In genomic region chr12:12465522-12465921, GRCh38 we compare ENCODE assay signal across 19 cellular contexts.
A peak's percentile ranks its signal among the peaks of the same experiment; 100 is the strongest.
DNase-seq lines count a peak whose midpoint lies in the region; ATAC-seq and TF ChIP-seq lines count a peak whose summit lies in the region.
"Had no signal": no experiment of that assay in that cellular context is flagged by ENCODE, and none has a peak within 500 bp of the region (broad histone marks: within the 10 kb centered on the region; RNA-seq: fewer than 3 reads in every experiment).

No MANE protein-coding gene starts in this region.

- CTCF ChIA-PET in SK-N-SH (lab: Yijun Ruan, JAX): interaction anchor here (0.7 to 1.1 kb wide), 2 partner anchors 10 to 15 kb away, joined by 3 to 5 read pairs; no protein-coding TSS in a partner anchor

- POLR2A ChIA-PET in SK-N-SH (lab: Yijun Ruan, JAX): interaction anchor here (0.9 kb wide), 1 partner anchor 11 kb away, joined by 3 read pairs; no protein-coding TSS in a partner anchor

- ATAC-seq in stimulated activated naive CD8-positive, alpha-beta T cell treated with anti-CD3 and anti-CD28 coated beads, Interleukin-15, amount 100 ng/mL, for 72 hours: no peak
- ATAC-seq in GM18505 (IDR thresholded peaks at IDR 0.05; ENCODE audit: unreplicated experiment): no peak
- no peak for ATAC-seq in heart right ventricle

- peaks cover 0 to 8% of the 10 kb centered on the region in 2 donors for H3K9me3 Mint-ChIP-seq in stimulated activated naive CD8-positive, alpha-beta T cell treated with anti-CD3 and anti-CD28 coated beads, Interleukin-15, amount 100 ng/mL, for 72 hours

- H3K9me3 ChIP-seq in SK-N-SH (no peaks in the 10 kb centered on the region), heart right ventricle (no peaks in the 10 kb centered on the region)
- H3K9me3 ChIP-seq in effector memory CD4-positive, alpha-beta T cell (ENCODE audit: control insufficient read depth, low read length): no peaks in the 10 kb centered on the region
- H3K9me3 ChIP-seq: HAP-1, left ventricle myocardium inferior had no signal

- H3K27ac ChIP-seq in SK-N-SH (ENCODE audit: low read depth in 2 of 2, low read length in 1 of 2): no peak overlapping the region; a peak in 1 of 4 replicates
- H3K27ac ChIP-seq in effector memory CD4-positive, alpha-beta T cell (ENCODE audit: insufficient read depth, low read length, poor library complexity, severe bottlenecking): peak overlapping the region; percentile 86
- H3K27ac ChIP-seq in heart right ventricle: peak overlapping the region in 1 of 10 donors; percentile 73
- H3K27ac ChIP-seq: BLaER1 treated with 17β-estradiol and CSF1 and Interleukin-3, amounts not matched to agents 10 nM and 100 nM; left ventricle myocardium inferior had no signal

- H3K27ac Mint-ChIP-seq in stimulated activated naive CD8-positive, alpha-beta T cell treated with anti-CD3 and anti-CD28 coated beads, Interleukin-15, amount 100 ng/mL, for 72 hours: peak overlapping the region; percentile 16 to 67

- H3K4me2 ChIP-seq in SK-N-SH: no peak overlapping the region
- H3K4me2 ChIP-seq: BLaER1 treated with 17β-estradiol and CSF1 and Interleukin-3, amounts not matched to agents 10 nM and 100 nM had no signal

- H3K27me3 ChIP-seq in SK-N-SH (ENCODE audit: insufficient read depth) (no peaks in the 10 kb centered on the region), heart right ventricle (no peaks in the 10 kb centered on the region)
- H3K27me3 ChIP-seq in effector memory CD4-positive, alpha-beta T cell (replicated peaks; ENCODE audit: control insufficient read depth, insufficient read depth, low read length, poor library complexity, severe bottlenecking): no peaks in the 10 kb centered on the region
- H3K27me3 ChIP-seq: BLaER1 treated with 17β-estradiol and CSF1 and Interleukin-3, amounts not matched to agents 10 nM and 100 nM had no signal

- 94% methylated on average over 11 of the region's 20 CpGs for WGBS in SK-N-SH (ENCODE audit: low lambda C conversion rate)
- 91 to 97% methylated on average over 20 of the region's 20 CpGs for WGBS in heart right ventricle, 2 donors

- no peak for TF ChIP-seq RAD21 in SK-N-SH (IDR thresholded peaks at IDR 0.05; ENCODE audit: low read length)

- no peaks in the 10 kb centered on the region for H4K20me1 ChIP-seq in SK-N-SH (ENCODE audit: insufficient read depth)
- H4K20me1 ChIP-seq: BLaER1 treated with 17β-estradiol and CSF1 and Interleukin-3, amounts not matched to agents 10 nM and 100 nM had no signal

- intact Hi-C loops in heart right ventricle (cut with DNase I): no loop called here

- H3K9ac ChIP-seq in SK-N-SH: no peak overlapping the region
- H3K9ac ChIP-seq: BLaER1 treated with 17β-estradiol and CSF1 and Interleukin-3, amounts not matched to agents 10 nM and 100 nM had no signal

- no peaks in the 10 kb centered on the region for H3K79me2 ChIP-seq in SK-N-SH (ENCODE audit: insufficient read depth)

- no peaks in the 10 kb centered on the region for H3K9me2 ChIP-seq in SK-N-SH

- no peak overlapping the region for H2AFZ ChIP-seq in SK-N-SH (ENCODE audit: low read depth)

- DNase-seq in activated CD8-positive, alpha-beta memory T cell treated with anti-CD3 and anti-CD28 coated beads for 24 hours: peak; percentile 55
- DNase-seq in activated CD8-positive, alpha-beta memory T cell treated with anti-CD3 and anti-CD28 coated beads, Interleukin-2, amount 50 U/mL, for 48 hours: no peak
- DNase-seq in SK-N-SH (peak; percentile 32), GM13976 (ENCODE audit: low spot score) (no peak), heart right ventricle (no peak)
- no peak for DNase-seq in effector memory CD4-positive, alpha-beta T cell
- peak in 1 of 2 donors; percentile 10 for DNase-seq in stimulated activated naive CD8-positive, alpha-beta T cell treated with anti-CD3 and anti-CD28 coated beads, Interleukin-15, amount 100 ng/mL, for 72 hours
- DNase-seq: activated CD4-positive, CD25-positive, alpha-beta regulatory T cell treated with anti-CD3 and anti-CD28 coated beads, Interleukin-2, amount 50 U/mL, for 72 hours; activated naive CD8-positive, alpha-beta T cell treated with anti-CD3 and anti-CD28 coated beads, Interleukin-2, amount 10 ng/mL, durations not matched to agents 7 days and 5 days; head of caudate nucleus; Karpas-422; left ventricle myocardium inferior; NCI-H1092 treated with DMSO at 0.1 percent for 48 hours; NCI-H2029 treated with DMSO at 0.1 percent for 48 hours had no signal

- no peaks in the 10 kb centered on the region for H3F3A ChIP-seq in SK-N-SH (replicated peaks; ENCODE audit: insufficient read depth)

- in situ Hi-C loops in GM13976 (cut with MboI; ENCODE audit: low sequenced_read_pairs, unreplicated experiment): no loop called here

- TF ChIP-seq POLR2A in GM18505 (IDR thresholded peaks at IDR 0.05; ENCODE audit: borderline replicate concordance, extremely low read depth, insufficient read depth, insufficient read length): no peak

- H3K4me3 Mint-ChIP-seq in stimulated activated naive CD8-positive, alpha-beta T cell treated with anti-CD3 and anti-CD28 coated beads, Interleukin-15, amount 100 ng/mL, for 72 hours: no peak overlapping the region
- H3K4me3 Mint-ChIP-seq: neural crest cell had no signal

- TF ChIP-seq CTCF in SK-N-SH (IDR thresholded peaks at IDR 0.05) (no peak), GM13976 (IDR thresholded peaks at IDR 0.05; ENCODE audit: borderline replicate concordance, control extremely low read depth, extremely low read depth, insufficient read depth, missing control alignments) (no peak), heart right ventricle (IDR thresholded peaks at IDR 0.05) (no peak)

- peaks cover 0 to 14% of the 10 kb centered on the region in 2 experiments; a peak in 1 of 4 replicates for H3K4me1 ChIP-seq in SK-N-SH (ENCODE audit: control insufficient read depth in 1 of 2, insufficient read depth in 2 of 2, low read depth in 1 of 2, low read length in 1 of 2)
- H3K4me1 ChIP-seq in effector memory CD4-positive, alpha-beta T cell (ENCODE audit: control insufficient read depth, insufficient read depth, low read length, poor library complexity, severe bottlenecking): peaks cover 66% of the 10 kb centered on the region
- H3K4me1 ChIP-seq in heart right ventricle: peaks cover 0 to 34% (median 0%) of the 10 kb centered on the region in 9 donors
- H3K4me1 ChIP-seq: HAP-1, left ventricle myocardium inferior had no signal

- H3K27me3 Mint-ChIP-seq in stimulated activated naive CD8-positive, alpha-beta T cell treated with anti-CD3 and anti-CD28 coated beads, Interleukin-15, amount 100 ng/mL, for 72 hours: no peaks in the 10 kb centered on the region
- H3K27me3 Mint-ChIP-seq: activated naive CD8-positive, alpha-beta T cell treated with anti-CD3 and anti-CD28 coated beads, Interleukin-2, amount 10 ng/mL, durations not matched to agents 7 days and 5 days; progenitor cell of endocrine pancreas had no signal

- H3K36me3 ChIP-seq in SK-N-SH (replicated peaks in 1 of 2; ENCODE audit: control insufficient read depth in 1 of 2, insufficient read depth in 2 of 2, low read length in 1 of 2): peaks cover 0 to 2% of the 10 kb centered on the region in 2 experiments
- H3K36me3 ChIP-seq in effector memory CD4-positive, alpha-beta T cell (ENCODE audit: control insufficient read depth, insufficient read depth, low read length): no peaks in the 10 kb centered on the region
- peaks cover 0 to 41% (median 4%) of the 10 kb centered on the region in 9 donors for H3K36me3 ChIP-seq in heart right ventricle

- peaks cover 96% of the 10 kb centered on the region for H3K4me1 Mint-ChIP-seq in stimulated activated naive CD8-positive, alpha-beta T cell treated with anti-CD3 and anti-CD28 coated beads, Interleukin-15, amount 100 ng/mL, for 72 hours
- H3K4me1 Mint-ChIP-seq: neural crest cell had no signal

- no peak for TF ChIP-seq EP300 in SK-N-SH (IDR thresholded peaks at IDR 0.05; ENCODE audit: borderline replicate concordance in 1 of 2, low read depth in 1 of 2, low read length in 1 of 2)

- H3K4me3 ChIP-seq in SK-N-SH (ENCODE audit: low read depth in 2 of 2, low read length in 1 of 2) (no peak overlapping the region), heart right ventricle (no peak overlapping the region)
- H3K4me3 ChIP-seq in effector memory CD4-positive, alpha-beta T cell (ENCODE audit: insufficient read depth, low read depth, low read length, poor library complexity, severe bottlenecking): no peak overlapping the region
- H3K4me3 ChIP-seq: BLaER1 treated with 17β-estradiol and CSF1 and Interleukin-3, amounts not matched to agents 10 nM and 100 nM; HAP-1; left ventricle myocardium inferior had no signal

TF ChIP-seq in SK-N-SH, 30 proteins besides CTCF, POLR2A, EP300 and RAD21:
- TF ChIP-seq ELF1 (IDR thresholded peaks at IDR 0.05) (no peak), JUND (IDR thresholded peaks at IDR 0.05) (no peak), GABPA (IDR thresholded peaks at IDR 0.05; ENCODE audit: low read depth) (no peak), FOSL2 (IDR thresholded peaks at IDR 0.05; ENCODE audit: borderline replicate concordance, low read depth) (no peak), RCOR1 (IDR thresholded peaks at IDR 0.05; ENCODE audit: low read length) (no peak), NRF1 (IDR thresholded peaks at IDR 0.05; ENCODE audit: low read depth, low read length) (no peak), RFX5 (IDR thresholded peaks at IDR 0.05; ENCODE audit: low read length) (no peak), CHD2 (IDR thresholded peaks at IDR 0.05; ENCODE audit: low read length, partially characterized antibody) (no peak), NFIC (IDR thresholded peaks at IDR 0.05; ENCODE audit: borderline replicate concordance) (no peak), FOXJ3 (CRISPR knock-in tag; IDR thresholded peaks at IDR 0.05) (no peak), YY1 (IDR thresholded peaks at IDR 0.05; ENCODE audit: low read depth) (no peak), FOXM1 (IDR thresholded peaks at IDR 0.05; ENCODE audit: low read depth) (no peak)
- TF ChIP-seq, protein P1, sequence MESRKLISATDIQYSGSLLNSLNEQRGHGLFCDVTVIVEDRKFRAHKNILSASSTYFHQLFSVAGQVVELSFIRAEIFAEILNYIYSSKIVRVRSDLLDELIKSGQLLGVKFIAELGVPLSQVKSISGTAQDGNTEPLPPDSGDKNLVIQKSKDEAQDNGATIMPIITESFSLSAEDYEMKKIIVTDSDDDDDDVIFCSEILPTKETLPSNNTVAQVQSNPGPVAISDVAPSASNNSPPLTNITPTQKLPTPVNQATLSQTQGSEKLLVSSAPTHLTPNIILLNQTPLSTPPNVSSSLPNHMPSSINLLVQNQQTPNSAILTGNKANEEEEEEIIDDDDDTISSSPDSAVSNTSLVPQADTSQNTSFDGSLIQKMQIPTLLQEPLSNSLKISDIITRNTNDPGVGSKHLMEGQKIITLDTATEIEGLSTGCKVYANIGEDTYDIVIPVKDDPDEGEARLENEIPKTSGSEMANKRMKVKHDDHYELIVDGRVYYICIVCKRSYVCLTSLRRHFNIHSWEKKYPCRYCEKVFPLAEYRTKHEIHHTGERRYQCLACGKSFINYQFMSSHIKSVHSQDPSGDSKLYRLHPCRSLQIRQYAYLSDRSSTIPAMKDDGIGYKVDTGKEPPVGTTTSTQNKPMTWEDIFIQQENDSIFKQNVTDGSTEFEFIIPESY (IDR thresholded peaks at IDR 0.05; ENCODE audit: borderline replicate concordance, low read depth): no peak

Comparison
In these comparisons a context has a peak if more than half of its experiments do, and no peak if none do; other contexts are left out.
1. DNase-seq: peak in activated CD8-positive, alpha-beta memory T cell treated with anti-CD3 and anti-CD28 coated beads for 24 hours (single experiment) and SK-N-SH (single experiment); none in activated CD8-positive, alpha-beta memory T cell treated with anti-CD3 and anti-CD28 coated beads, Interleukin-2, amount 50 U/mL, for 48 hours (single experiment), effector memory CD4-positive, alpha-beta T cell (0 of 3), GM13976 (single experiment) and heart right ventricle (0 of 2).